ENCODE assay signal across 8 cellular contexts in the genomic region with DNA sequence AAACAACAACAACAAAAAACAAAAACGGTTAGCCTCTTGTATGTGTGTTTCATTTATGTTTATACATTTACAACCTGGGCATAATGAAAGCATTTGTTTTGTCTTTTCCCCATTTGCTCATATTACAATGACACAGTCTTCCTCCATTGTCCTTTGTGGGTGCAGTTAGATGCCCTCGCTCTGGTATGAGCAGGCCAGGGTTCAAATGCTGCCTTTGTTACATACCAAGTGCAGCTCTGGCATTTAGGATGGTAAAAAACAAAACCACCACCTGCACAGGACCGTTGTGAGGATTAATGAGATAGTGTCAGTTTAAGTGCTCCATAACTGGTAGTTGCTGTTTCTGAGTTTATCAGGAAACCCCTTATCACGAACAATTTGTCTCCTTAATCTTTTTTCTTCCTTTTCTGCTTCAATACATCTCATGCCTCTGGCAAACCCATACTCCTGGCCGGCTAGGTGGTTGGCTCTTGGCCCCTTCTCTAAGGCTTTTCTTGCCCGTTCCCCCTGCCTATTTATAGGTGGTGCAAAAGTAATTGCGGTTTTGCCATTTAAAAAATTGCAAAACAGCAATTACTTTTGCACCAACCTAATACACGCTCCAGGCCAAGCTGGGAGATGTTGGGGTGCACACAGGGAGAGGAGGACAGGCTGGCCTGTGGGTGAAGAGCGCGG. TPM values are rescaled to one million over a fixed set of nuclear protein-coding genes. Genes with fewer than 3 reads are reported as not detected.
DNase-seq lines count a peak whose midpoint lies in the region; ATAC-seq and TF ChIP-seq lines count a peak whose summit lies in the region.

No MANE protein-coding gene starts in this region.

- H3K36me3 Mint-ChIP-seq in CD8-positive, alpha-beta memory T cell, result peaks cover 0 to 4% (median 0%) of the 10 kb centered on the region in 3 donors

- no peak overlapping the region for H3K9ac ChIP-seq in fibroblast of lung (ENCODE audit: insufficient read depth, low read length)

- H2AFZ ChIP-seq in fibroblast of lung (ENCODE audit: low read length), result peak overlapping the region; percentile 97

- DNase-seq in CD8-positive, alpha-beta memory T cell, result no peak
- DNase-seq in SJCRH30 (no peak), fibroblast of lung (ENCODE audit: low read depth in 2 of 2) (peak in 1 of 2 donors; percentile 15), prostate gland (ENCODE audit: low spot score) (no peak), AML-193 (lab: John Stamatoyannopoulos, UW) (no peak)

- no peak for TF ChIP-seq POLR2A in prostate gland (IDR thresholded peaks at IDR 0.05)

- TF ChIP-seq CTCF in fibroblast of lung (conservative IDR thresholded peaks at IDR 0.05 in 1 of 2, IDR thresholded peaks at IDR 0.05 in 1 of 2; ENCODE audit: low read depth in 1 of 2, low read length in 2 of 2) (no peak), prostate gland (IDR thresholded peaks at IDR 0.05) (no peak)

- intact Hi-C loops in prostate gland (cut with DNase I), result no loop called here

- H3K4me3 Mint-ChIP-seq in CD8-positive, alpha-beta memory T cell, result peak overlapping the region; percentile 83 to 96 (median 94)

- H3K9me3 Mint-ChIP-seq in CD8-positive, alpha-beta memory T cell, result no peaks in the 10 kb centered on the region

- WGBS in prostate gland, result 45% methylated on average over 10 of the region's 10 CpGs

- ATAC-seq in GM21381 (IDR thresholded peaks at IDR 0.05; ENCODE audit: unreplicated experiment) (no peak), GM18498 (IDR thresholded peaks at IDR 0.05; ENCODE audit: unreplicated experiment) (no peak), GM18868 (IDR thresholded peaks at IDR 0.05; ENCODE audit: unreplicated experiment) (no peak)

- H3K4me1 ChIP-seq in CD8-positive, alpha-beta memory T cell (ENCODE audit: insufficient read depth, low read length), result peaks cover 11% of the 10 kb centered on the region
- H3K4me1 ChIP-seq in SJCRH30, result no peaks in the 10 kb centered on the region
- H3K4me1 ChIP-seq in fibroblast of lung (ENCODE audit: control insufficient read depth, extremely low read depth, insufficient read depth, low read length), result peaks cover 7% of the 10 kb centered on the region
- no peaks in the 10 kb centered on the region for H3K4me1 ChIP-seq in prostate gland (replicated peaks)

- peak overlapping the region; percentile 10 to 81 (median 61) for H3K27ac Mint-ChIP-seq in CD8-positive, alpha-beta memory T cell

- CTCF ChIA-PET in CD8-positive, alpha-beta memory T cell (lab: Charles Lee), result interaction anchor here (1.2 to 1.6 kb wide), 2 partner anchors 45 to 75 kb away, joined by 3 to 4 read pairs; a partner anchor contains a TSS

- H3K36me3 ChIP-seq in CD8-positive, alpha-beta memory T cell (ENCODE audit: insufficient read depth, low read length), result no peaks in the 10 kb centered on the region
- H3K36me3 ChIP-seq in SJCRH30 (no peaks in the 10 kb centered on the region), fibroblast of lung (ENCODE audit: control insufficient read depth, insufficient read depth, low read length) (no peaks in the 10 kb centered on the region), prostate gland (no peaks in the 10 kb centered on the region)

- H3K4me2 ChIP-seq in fibroblast of lung (ENCODE audit: extremely low read depth, insufficient read depth, low read length), result peak overlapping the region; percentile 95

- no peaks in the 10 kb centered on the region for H3K27me3 ChIP-seq in CD8-positive, alpha-beta memory T cell (ENCODE audit: insufficient read depth, low read length, poor library complexity, severe bottlenecking)
- H3K27me3 ChIP-seq in SJCRH30 (no peaks in the 10 kb centered on the region), fibroblast of lung (ENCODE audit: control insufficient read depth, insufficient read depth, low read length) (no peaks in the 10 kb centered on the region), prostate gland (replicated peaks; ENCODE audit: insufficient read depth) (no peaks in the 10 kb centered on the region)

- H3K79me2 ChIP-seq in fibroblast of lung (ENCODE audit: control insufficient read depth, insufficient read depth, low read length), result no peaks in the 10 kb centered on the region

- H3K4me1 Mint-ChIP-seq in CD8-positive, alpha-beta memory T cell, result peaks cover 10 to 20% (median 17%) of the 10 kb centered on the region in 3 donors

- no peaks in the 10 kb centered on the region for H3K27me3 Mint-ChIP-seq in CD8-positive, alpha-beta memory T cell

- H3K9me3 ChIP-seq in CD8-positive, alpha-beta memory T cell (ENCODE audit: low read length), result no peaks in the 10 kb centered on the region
- peaks cover 2% of the 10 kb centered on the region; the same call in 1 of the 2 replicates for H3K9me3 ChIP-seq in SJCRH30 (replicated peaks)
- H3K9me3 ChIP-seq in fibroblast of lung (ENCODE audit: control insufficient read depth, insufficient read depth, low read depth, low read length), result no peaks in the 10 kb centered on the region
- H3K9me3 ChIP-seq in prostate gland, result no peaks in the 10 kb centered on the region

- POLR2A ChIA-PET in CD8-positive, alpha-beta memory T cell (lab: Charles Lee), result interaction anchor here (0.6 to 0.7 kb wide), 2 partner anchors 21 to 855 kb away, joined by 3 to 4 read pairs; a partner anchor contains a TSS

- H4K20me1 ChIP-seq in fibroblast of lung (ENCODE audit: control insufficient read depth, extremely low read depth, insufficient read depth, low read length), result no peaks in the 10 kb centered on the region

- no peak overlapping the region for H3K27ac ChIP-seq in CD8-positive, alpha-beta memory T cell (ENCODE audit: low read depth, low read length)
- H3K27ac ChIP-seq in SJCRH30, result no peak overlapping the region
- no peak overlapping the region for H3K27ac ChIP-seq in fibroblast of lung (ENCODE audit: insufficient read depth, low read length)
- H3K27ac ChIP-seq in prostate gland, result no peak overlapping the region

- H3K4me3 ChIP-seq in CD8-positive, alpha-beta memory T cell (ENCODE audit: low read length), result peak overlapping the region; percentile 81
- H3K4me3 ChIP-seq in SJCRH30 (peak overlapping the region; percentile 41), fibroblast of lung (replicated peaks in 1 of 4; ENCODE audit: control extremely low read depth in 1 of 4, insufficient read depth in 1 of 4, low read depth in 3 of 4, low read length in 4 of 4) (peak overlapping the region; percentile 58 to 73 (median 64)), prostate gland (peak overlapping the region; percentile 37 to 47)

RNA-seq across cellular contexts. Expression of a gene that starts 18.6 kb away (rescaled TPM):
- total RNA-seq in CD8-positive, alpha-beta memory T cell, result under 1 TPM; 0.55 to 0.70 TPM
- polyA plus RNA-seq in CD8-positive, alpha-beta memory T cell, result 1.5 TPM
- total RNA-seq in SJCRH30 (2014; rRNA removed; shearing (Covaris generic)), result 0.32 and 0.61 TPM in 2 replicates
- 0.51 and 1.2 TPM in 2 replicates for total RNA-seq in fibroblast of lung
- polyA plus RNA-seq in fibroblast of lung, result 0.60 and 1.3 TPM in 2 replicates
- 0.51 and 0.84 TPM in 2 replicates for polyA plus RNA-seq in fibroblast of lung (2012)
- 3.3 TPM in 1 of 2 replicates, not detected in the other for polyA minus RNA-seq in fibroblast of lung (ENCODE audit: low replicate concordance)
- 10 to 100 TPM in 1 of 2 donors, not detected in 1; 23.5 TPM for total RNA-seq in prostate gland

RNA-seq across cellular contexts. Expression of a gene that starts 21.0 kb away (rescaled TPM):
- total RNA-seq in CD8-positive, alpha-beta memory T cell, result 10 to 100 TPM; 55.8 to 58.2 TPM
- polyA plus RNA-seq in CD8-positive, alpha-beta memory T cell, result 91.6 TPM
- 64.3 and 79.9 TPM in 2 replicates for total RNA-seq in SJCRH30 (2014; rRNA removed; shearing (Covaris generic))
- total RNA-seq in fibroblast of lung (70.1 and 92.6 TPM in 2 replicates), prostate gland (100 to 1,000 TPM in 1 of 2 donors, 10 to 100 TPM in 1; 79.7 to 112 TPM)
- polyA plus RNA-seq in fibroblast of lung, result 59.5 and 60.4 TPM in 2 replicates
- 37.0 and 40.1 TPM in 2 replicates for polyA plus RNA-seq in fibroblast of lung (2012)
- 27.1 and 45.8 TPM in 2 replicates for polyA minus RNA-seq in fibroblast of lung (ENCODE audit: low replicate concordance)

RNA-seq across cellular contexts. Expression of a gene that starts 27.5 kb away (rescaled TPM):
- total RNA-seq in CD8-positive, alpha-beta memory T cell, result 1 to 10 TPM; 7.9 to 8.4 TPM
- polyA plus RNA-seq in CD8-positive, alpha-beta memory T cell, result 7.6 TPM
- 13.9 and 15.0 TPM in 2 replicates for total RNA-seq in SJCRH30 (2014; rRNA removed; shearing (Covaris generic))
- 8.2 and 9.7 TPM in 2 replicates for total RNA-seq in fibroblast of lung
- 8.8 and 9.0 TPM in 2 replicates for polyA plus RNA-seq in fibroblast of lung
- polyA plus RNA-seq in fibroblast of lung (2012), result 5.3 TPM in 2 replicates
- polyA minus RNA-seq in fibroblast of lung (ENCODE audit: low replicate concordance), result 0.98 and 2.0 TPM in 2 replicates
- total RNA-seq in prostate gland, result 10 to 100 TPM in 1 of 2 donors, 1 to 10 TPM in 1; 5.5 to 11.2 TPM

RNA-seq across cellular contexts. Expression of a gene that starts 37.3 kb away (rescaled TPM):
- 10 to 100 TPM; 26.6 to 27.8 TPM for total RNA-seq in CD8-positive, alpha-beta memory T cell
- 13.0 TPM for polyA plus RNA-seq in CD8-positive, alpha-beta memory T cell
- 21.2 and 22.0 TPM in 2 replicates for total RNA-seq in SJCRH30 (2014; rRNA removed; shearing (Covaris generic))
- total RNA-seq in fibroblast of lung (10.2 and 10.5 TPM in 2 replicates), prostate gland (10 to 100 TPM; 20.1 to 28.0 TPM)
- 5.4 and 5.7 TPM in 2 replicates for polyA plus RNA-seq in fibroblast of lung
- polyA plus RNA-seq in fibroblast of lung (2012), result 4.2 and 4.3 TPM in 2 replicates
- polyA minus RNA-seq in fibroblast of lung (ENCODE audit: low replicate concordance), result 9.3 and 10.0 TPM in 2 replicates
